Comparison of ENCODE assay signal across 7 cellular contexts in the genomic region with DNA sequence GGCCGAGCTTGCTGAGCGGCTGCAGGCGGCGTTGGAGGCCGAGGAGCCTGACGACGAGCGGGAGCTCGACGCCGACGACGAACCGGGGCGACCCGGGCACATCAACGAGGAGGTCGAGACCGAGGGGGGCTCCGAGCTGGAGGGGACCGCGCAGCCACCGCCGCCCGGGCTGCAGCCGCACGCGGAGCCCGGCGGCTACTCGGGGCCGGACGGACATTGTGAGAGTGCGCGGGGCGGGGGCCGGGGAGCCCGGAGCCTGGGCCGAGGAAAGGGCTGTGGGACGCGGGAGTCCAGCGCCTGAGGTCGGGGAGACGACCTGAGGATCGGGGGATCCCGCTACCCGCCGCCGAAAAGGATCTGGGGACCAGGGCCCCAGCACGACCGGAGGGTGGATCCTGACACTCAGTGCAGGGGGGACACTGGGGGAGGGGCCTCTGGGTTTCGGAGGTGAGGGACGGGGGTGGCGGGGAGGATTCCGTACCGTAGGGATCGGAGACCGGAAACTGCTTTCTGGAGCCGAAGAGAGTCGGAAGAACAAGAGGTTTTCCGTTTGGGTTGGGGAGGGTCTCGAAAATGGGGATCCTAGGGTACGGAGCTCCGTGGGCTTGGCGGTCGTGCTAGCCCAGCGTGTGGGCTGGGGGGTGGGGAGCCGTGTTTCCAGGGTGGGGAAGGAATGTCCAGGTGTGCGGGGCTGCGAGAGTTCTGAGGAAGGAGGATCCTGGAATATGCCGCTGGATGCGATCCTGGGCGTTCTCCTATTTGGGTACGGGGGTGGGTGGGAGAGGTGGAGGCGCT. TPM values are rescaled to one million over a fixed set of nuclear protein-coding genes. Genes with fewer than 3 reads are reported as not detected.
DNase-seq lines count a peak whose midpoint lies in the region; ATAC-seq and TF ChIP-seq lines count a peak whose summit lies in the region.

No MANE protein-coding gene starts in this region.

- intact Hi-C loops in dendritic cell treated with granulocyte-macrophage colony-stimulating factor and Interleukin-4, amounts not matched to agents 40 ng/mL and 50 ng/mL, for 4 days (cut with micrococcal nuclease) = loop anchor here (5.0 kb wide), 1 partner anchor 487 kb away; the partner anchor contains the start of genes MIA and RAB4B

- no peak for TF ChIP-seq CTCF in GM13976 (IDR thresholded peaks at IDR 0.05; ENCODE audit: borderline replicate concordance, control extremely low read depth, extremely low read depth, insufficient read depth, missing control alignments)

- no peaks in the 10 kb centered on the region for H3K9me3 ChIP-seq in MG63

- peaks cover 75% of the 10 kb centered on the region for H3K36me3 ChIP-seq in MG63

- peak overlapping the region; percentile 96 for H3K4me3 Mint-ChIP-seq in dendritic cell treated with granulocyte-macrophage colony-stimulating factor and Interleukin-4, amounts not matched to agents 40 ng/mL and 50 ng/mL, for 4 days

- in situ Hi-C loops in GM13976 (cut with MboI; ENCODE audit: low sequenced_read_pairs, unreplicated experiment) = no loop called here

- peak overlapping the region; percentile 93 for H3K4me3 ChIP-seq in MG63

- peaks cover 73% of the 10 kb centered on the region for H3K36me3 Mint-ChIP-seq in dendritic cell treated with granulocyte-macrophage colony-stimulating factor and Interleukin-4, amounts not matched to agents 40 ng/mL and 50 ng/mL, for 4 days (ENCODE audit: low read depth)

- DNase-seq in GM13976 (ENCODE audit: low spot score) (peak; percentile 70), MG63 (peak; percentile 68), lung microvascular endothelial cell (ENCODE audit: low read depth in 2 of 2) (peak; percentile 31 to 44)
- DNase-seq in activated CD4-positive, alpha-beta T cell treated with anti-CD3 and anti-CD28 coated beads for 48 hours = peak; percentile 80
- DNase-seq in stimulated activated CD8-positive, alpha-beta memory T cell treated with anti-CD3 and anti-CD28 coated beads, Interleukin-15, amount 100 ng/mL, for 4 hours (ENCODE audit: low read depth in 2 of 2) = peak; percentile 18 to 39

- peaks cover 2% of the 10 kb centered on the region for H3K27me3 Mint-ChIP-seq in dendritic cell treated with granulocyte-macrophage colony-stimulating factor and Interleukin-4, amounts not matched to agents 40 ng/mL and 50 ng/mL, for 4 days

- H3K27me3 ChIP-seq in MG63 = no peaks in the 10 kb centered on the region

- H3K4me1 Mint-ChIP-seq in dendritic cell treated with granulocyte-macrophage colony-stimulating factor and Interleukin-4, amounts not matched to agents 40 ng/mL and 50 ng/mL, for 4 days (ENCODE audit: low read depth) = peaks cover 48% of the 10 kb centered on the region

- no peak for ATAC-seq in GM21786 (IDR thresholded peaks at IDR 0.05; ENCODE audit: unreplicated experiment)

- no peaks in the 10 kb centered on the region for H3K9me3 Mint-ChIP-seq in dendritic cell treated with granulocyte-macrophage colony-stimulating factor and Interleukin-4, amounts not matched to agents 40 ng/mL and 50 ng/mL, for 4 days

- H3K27ac Mint-ChIP-seq in dendritic cell treated with granulocyte-macrophage colony-stimulating factor and Interleukin-4, amounts not matched to agents 40 ng/mL and 50 ng/mL, for 4 days = peak overlapping the region; percentile 99

RNA-seq across cellular contexts. Expression of gene HNRNPUL1, which starts 0.6 kb away (rescaled TPM):
- 149 and 151 TPM in 2 replicates for total RNA-seq in MG63 (2014; rRNA removed; shearing (Covaris generic); ENCODE audit: low replicate concordance)
- 42.1 and 53.0 TPM in 2 replicates for total RNA-seq in lung microvascular endothelial cell

RNA-seq across cellular contexts. Expression of gene CCDC97, which starts 45.2 kb away (rescaled TPM):
- total RNA-seq in MG63 (2014; rRNA removed; shearing (Covaris generic); ENCODE audit: low replicate concordance) = 2.8 and 22.3 TPM in 2 replicates
- total RNA-seq in lung microvascular endothelial cell = 4.4 and 8.7 TPM in 2 replicates

RNA-seq across cellular contexts. Expression of gene AXL, which starts 45.8 kb away (rescaled TPM):
- total RNA-seq in MG63 (2014; rRNA removed; shearing (Covaris generic); ENCODE audit: low replicate concordance) = 294 and 355 TPM in 2 replicates
- 2.6 and 27.0 TPM in 2 replicates for total RNA-seq in lung microvascular endothelial cell

Comparison
In these comparisons a context has a peak if more than half of its experiments do, and no peak if none do; other contexts are left out.
1. DNase-seq: peak in every context shown above with its lines; median percentile 80 in activated CD4-positive, alpha-beta T cell treated with anti-CD3 and anti-CD28 coated beads for 48 hours; 70 in GM13976; 68 in MG63; 38 in lung microvascular endothelial cell; 28 in stimulated activated CD8-positive, alpha-beta memory T cell treated with anti-CD3 and anti-CD28 coated beads, Interleukin-15, amount 100 ng/mL, for 4 hours.
2. RNA of gene AXL, which starts 45.8 kb away (total RNA-seq): 294 to 355 TPM in MG63; 2.6 to 27.0 TPM in lung microvascular endothelial cell; every median in the first group is over 10 times any median in the second.